14 cellular contexts compared by ENCODE assay signal in the genomic region with DNA sequence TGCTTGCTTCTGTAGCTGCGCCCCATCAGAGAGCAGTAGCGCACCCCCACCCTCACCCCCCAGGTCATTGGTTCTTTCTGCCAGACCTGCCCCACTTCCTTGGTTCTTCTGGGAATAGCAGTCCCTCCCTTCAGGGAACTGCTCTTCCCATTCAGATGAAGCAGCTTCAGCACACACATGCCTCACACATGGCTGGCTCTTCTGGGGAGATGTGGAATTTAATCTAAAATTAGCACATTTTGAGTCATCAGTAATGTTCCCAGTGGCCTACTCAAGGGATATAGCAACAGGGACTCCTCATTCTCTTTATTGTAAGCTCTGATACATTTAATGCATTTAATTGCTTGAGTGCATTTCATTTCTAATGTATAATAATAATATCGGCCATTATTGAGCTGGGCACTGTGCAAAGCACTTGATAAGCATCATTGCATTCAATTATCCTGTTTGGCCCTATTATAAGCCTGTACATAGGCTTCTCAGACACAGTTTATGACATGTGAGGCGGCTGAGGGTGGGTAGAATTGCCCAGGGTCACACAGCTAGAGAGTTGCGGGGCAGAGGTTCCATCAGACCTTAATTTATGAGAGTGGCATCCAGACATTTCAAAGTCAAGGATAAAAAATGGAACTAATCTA.
DNase-seq lines count a peak whose midpoint lies in the region; ATAC-seq, FAIRE-seq and TF ChIP-seq lines count a peak whose summit lies in the region.
"Had no signal": no experiment of that assay in that cellular context is flagged by ENCODE, and none has a peak within 500 bp of the region (broad histone marks: within the 10 kb centered on the region; RNA-seq: fewer than 3 reads in every experiment).

No MANE protein-coding gene starts in this region.

- H3K4me3 Mint-ChIP-seq in astrocyte (ENCODE audit: unreplicated experiment) = no peak overlapping the region
- H3K4me3 Mint-ChIP-seq: CD4-positive, alpha-beta T cell; effector memory CD8-positive, alpha-beta T cell had no signal

- H3K27me3 Mint-ChIP-seq in astrocyte (ENCODE audit: low read depth, unreplicated experiment) = no peaks in the 10 kb centered on the region
- H3K27me3 Mint-ChIP-seq: CD4-positive, alpha-beta T cell; effector memory CD8-positive, alpha-beta T cell had no signal

- H3K27me3 ChIP-seq in GM23248 (replicated peaks; ENCODE audit: insufficient read depth) (no peaks in the 10 kb centered on the region), astrocyte (ENCODE audit: insufficient read depth, low read length) (no peaks in the 10 kb centered on the region), smooth muscle cell (ENCODE audit: low read depth) (no peaks in the 10 kb centered on the region)

- peaks cover 20% of the 10 kb centered on the region for H3K4me1 Mint-ChIP-seq in astrocyte (ENCODE audit: low read depth, unreplicated experiment)

- H3K27ac Mint-ChIP-seq in astrocyte (ENCODE audit: unreplicated experiment) = no peak overlapping the region
- H3K27ac Mint-ChIP-seq: CD4-positive, alpha-beta T cell had no signal

- H3K9me3 ChIP-seq in GM23248 (ENCODE audit: low read depth) = no peaks in the 10 kb centered on the region
- no peaks in the 10 kb centered on the region for H3K9me3 ChIP-seq in astrocyte (ENCODE audit: insufficient read depth, low read depth, low read length)
- H3K9me3 ChIP-seq in smooth muscle cell (replicated peaks; ENCODE audit: low read depth) = no peaks in the 10 kb centered on the region

- H3K36me3 ChIP-seq in GM23248 (ENCODE audit: low read depth) (no peaks in the 10 kb centered on the region), astrocyte (ENCODE audit: insufficient read depth, low read length) (no peaks in the 10 kb centered on the region), smooth muscle cell (ENCODE audit: low read depth) (no peaks in the 10 kb centered on the region)

- no peaks in the 10 kb centered on the region for H3K9me2 ChIP-seq in GM23248 (ENCODE audit: insufficient read depth)

- no peak for TF ChIP-seq CTCF in astrocyte (IDR thresholded peaks at IDR 0.05; ENCODE audit: insufficient read depth, low read depth, low read length)
- TF ChIP-seq CTCF in smooth muscle cell (IDR thresholded peaks at IDR 0.05; ENCODE audit: borderline replicate concordance, insufficient read depth, poor library complexity, severe bottlenecking) = no peak

- 25 to 33% methylated on average over 5 of the region's 5 CpGs for WGBS in GM23248 (ENCODE audit: low coverage in 1 of 2, low lambda C conversion rate in 2 of 2, missing lambda C conversion rate in 2 of 2), 2 experiments
- WGBS in smooth muscle cell (ENCODE audit: low lambda C conversion rate) = 96% methylated on average over 5 of the region's 5 CpGs

- H3K27ac ChIP-seq in GM23248 = peak overlapping the region; percentile 48
- H3K27ac ChIP-seq in astrocyte (ENCODE audit: low read depth, low read length) = no peak overlapping the region
- H3K27ac ChIP-seq in smooth muscle cell (ENCODE audit: low read depth) = no peak overlapping the region

- no peaks in the 10 kb centered on the region for H3K79me2 ChIP-seq in GM23248 (ENCODE audit: insufficient read depth)
- H3K79me2 ChIP-seq in astrocyte (ENCODE audit: insufficient read depth, low read length) = no peaks in the 10 kb centered on the region
- H3K79me2 ChIP-seq in smooth muscle cell (ENCODE audit: low read depth) = no peaks in the 10 kb centered on the region

- H2AFZ ChIP-seq in GM23248 (no peak overlapping the region), astrocyte (ENCODE audit: low read depth, low read length) (no peak overlapping the region), smooth muscle cell (ENCODE audit: low read depth) (no peak overlapping the region)

- H3K4me3 ChIP-seq in GM23248 (no peak overlapping the region), astrocyte (ENCODE audit: insufficient read depth, low read depth, low read length) (no peak overlapping the region), smooth muscle cell (no peak overlapping the region)

- no peak for FAIRE-seq in astrocyte (lab: Jason Lieb, UNC)

- H3K9ac ChIP-seq in GM23248 = no peak overlapping the region
- no peak overlapping the region for H3K9ac ChIP-seq in astrocyte (ENCODE audit: low read length)
- H3K9ac ChIP-seq in smooth muscle cell (ENCODE audit: low read depth) = no peak overlapping the region

- H3K36me3 Mint-ChIP-seq in astrocyte (ENCODE audit: low read depth, unreplicated experiment) = no peaks in the 10 kb centered on the region

- ATAC-seq in GM21447 (IDR thresholded peaks at IDR 0.05; ENCODE audit: unreplicated experiment) (no peak), GM21515 (IDR thresholded peaks at IDR 0.05; ENCODE audit: unreplicated experiment) (no peak)
- ATAC-seq: effector memory CD8-positive, alpha-beta T cell had no signal

- DNase-seq in AG08395 (ENCODE audit: low spot score) (peak; percentile 91), GM23248 (peak; percentile 90), astrocyte (ENCODE audit: low read depth) (peak; percentile 79), inferior parietal cortex (ENCODE audit: extremely low spot score) (peak; percentile 55), smooth muscle cell (lab: John Stamatoyannopoulos, UW; ENCODE audit: unreplicated experiment) (no peak), HT-29 (ENCODE audit: low spot score) (no peak)
- DNase-seq: CD4-positive, alpha-beta T cell; effector memory CD8-positive, alpha-beta T cell; MV-4-11; NCI-H526 treated with DMSO at 0.1 percent for 48 hours; stimulated activated CD4-positive, alpha-beta T cell treated with anti-CD3 and anti-CD28 coated beads, Interleukin-4, amount 100 ng/mL, for 24 hours; stimulated activated naive CD4-positive, alpha-beta T cell treated with Interleukin-2 at 50 U/mL for 16 hours had no signal

- peaks cover 24% of the 10 kb centered on the region for H3K4me1 ChIP-seq in GM23248 (ENCODE audit: insufficient read depth)
- peaks cover 30% of the 10 kb centered on the region for H3K4me1 ChIP-seq in astrocyte (ENCODE audit: insufficient read depth, low read length)
- H3K4me1 ChIP-seq in smooth muscle cell (ENCODE audit: low read depth) = no peaks in the 10 kb centered on the region

- peak overlapping the region; percentile 41 for H3K4me2 ChIP-seq in GM23248 (ENCODE audit: unreplicated experiment)
- no peak overlapping the region for H3K4me2 ChIP-seq in astrocyte (ENCODE audit: low read length)
- no peak overlapping the region for H3K4me2 ChIP-seq in smooth muscle cell

- H3F3A ChIP-seq in GM23248 (ENCODE audit: insufficient read depth) (peaks cover 7% of the 10 kb centered on the region; the same call in 1 of the 2 replicates), smooth muscle cell (ENCODE audit: low read depth) (no peaks in the 10 kb centered on the region)

- H4K20me1 ChIP-seq in GM23248 (ENCODE audit: insufficient read depth) (no peaks in the 10 kb centered on the region), astrocyte (ENCODE audit: insufficient read depth, low read length) (no peaks in the 10 kb centered on the region), smooth muscle cell (ENCODE audit: low read depth) (no peaks in the 10 kb centered on the region)

- no peaks in the 10 kb centered on the region for H3K9me3 Mint-ChIP-seq in astrocyte (ENCODE audit: unreplicated experiment)
- H3K9me3 Mint-ChIP-seq: CD4-positive, alpha-beta T cell; effector memory CD8-positive, alpha-beta T cell had no signal

- in situ Hi-C loops in GM23248 (cut with MboI) = no loop called here

Comparison
In these comparisons a context has a peak if more than half of its experiments do, and no peak if none do; other contexts are left out.
1. DNase-seq: peak in AG08395 (single experiment), GM23248 (single experiment), astrocyte (single experiment) and inferior parietal cortex (single experiment); none in smooth muscle cell (single experiment) and HT-29 (single experiment).